In genomic region chr9:94899464-94900221, GRCh38 we compare ENCODE assay signal across 2 cellular contexts.
TF ChIP-seq lines count a peak whose summit lies in the region.

No MANE protein-coding gene starts in this region.

TF ChIP-seq in SK-N-SH, 30 proteins besides CTCF, POLR2A, EP300 and RAD21 (continued from another document):
- TF ChIP-seq USF1 (IDR thresholded peaks at IDR 0.05; ENCODE audit: borderline replicate concordance, low read depth), result no peak

TF ChIP-seq in SK-N-SH treated with all-trans-retinoic acid at 6 μM for 48 hours, 23 proteins besides CTCF, POLR2A, EP300 and RAD21 (continued from another document):
- TF ChIP-seq POU6F1 (CRISPR knock-in tag; IDR thresholded peaks at IDR 0.05; ENCODE audit: borderline replicate concordance, low read depth) (no peak), BACH2 (CRISPR knock-in tag; IDR thresholded peaks at IDR 0.05; ENCODE audit: borderline replicate concordance) (no peak), ZFP30 (CRISPR knock-in tag; IDR thresholded peaks at IDR 0.05) (no peak), ZNF70 (CRISPR knock-in tag; IDR thresholded peaks at IDR 0.05) (no peak), PPARA (CRISPR knock-in tag; IDR thresholded peaks at IDR 0.05; ENCODE audit: borderline replicate concordance) (no peak), TCF4 (CRISPR knock-in tag; IDR thresholded peaks at IDR 0.05; ENCODE audit: borderline replicate concordance) (no peak), CREB5 (CRISPR knock-in tag; IDR thresholded peaks at IDR 0.05; ENCODE audit: low read depth) (no peak), CSRNP3 (CRISPR knock-in tag; IDR thresholded peaks at IDR 0.05) (no peak)
